In the genomic region with DNA sequence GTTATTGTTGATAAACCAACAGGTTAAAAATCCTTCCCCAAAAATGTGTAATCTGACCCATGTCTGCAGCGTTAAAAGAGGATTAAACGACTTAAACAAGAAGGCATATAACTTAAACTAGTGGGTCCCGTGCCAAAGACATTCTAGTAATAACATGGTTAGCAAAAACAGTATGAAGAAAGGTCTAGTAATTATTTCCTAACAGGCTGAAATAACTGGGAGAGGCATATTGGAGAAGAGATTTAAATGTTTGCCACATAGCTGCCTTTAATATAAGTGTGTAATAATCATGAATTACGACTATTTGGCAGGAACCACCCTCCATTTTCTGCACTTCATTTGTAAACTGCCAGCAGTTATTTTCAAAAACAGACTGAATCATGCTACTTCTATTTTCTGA, we compare ENCODE assay signal across 1 cellular context.
TF ChIP-seq lines count a peak whose summit lies in the region.

No MANE protein-coding gene starts in this region.

TF ChIP-seq in HepG2, 621 proteins besides CTCF, POLR2A, EP300 and RAD21 (continued from another document):
- TF ChIP-seq, protein P1, sequence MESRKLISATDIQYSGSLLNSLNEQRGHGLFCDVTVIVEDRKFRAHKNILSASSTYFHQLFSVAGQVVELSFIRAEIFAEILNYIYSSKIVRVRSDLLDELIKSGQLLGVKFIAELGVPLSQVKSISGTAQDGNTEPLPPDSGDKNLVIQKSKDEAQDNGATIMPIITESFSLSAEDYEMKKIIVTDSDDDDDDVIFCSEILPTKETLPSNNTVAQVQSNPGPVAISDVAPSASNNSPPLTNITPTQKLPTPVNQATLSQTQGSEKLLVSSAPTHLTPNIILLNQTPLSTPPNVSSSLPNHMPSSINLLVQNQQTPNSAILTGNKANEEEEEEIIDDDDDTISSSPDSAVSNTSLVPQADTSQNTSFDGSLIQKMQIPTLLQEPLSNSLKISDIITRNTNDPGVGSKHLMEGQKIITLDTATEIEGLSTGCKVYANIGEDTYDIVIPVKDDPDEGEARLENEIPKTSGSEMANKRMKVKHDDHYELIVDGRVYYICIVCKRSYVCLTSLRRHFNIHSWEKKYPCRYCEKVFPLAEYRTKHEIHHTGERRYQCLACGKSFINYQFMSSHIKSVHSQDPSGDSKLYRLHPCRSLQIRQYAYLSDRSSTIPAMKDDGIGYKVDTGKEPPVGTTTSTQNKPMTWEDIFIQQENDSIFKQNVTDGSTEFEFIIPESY (CRISPR knock-in tag; IDR thresholded peaks at IDR 0.05) = no peak
- no peak for TF ChIP-seq DNMT3B (CRISPR knock-in tag; conservative IDR thresholded peaks at IDR 0.05)
- TF ChIP-seq MTF2 (CRISPR knock-in tag; IDR thresholded peaks at IDR 0.05; ENCODE audit: borderline replicate concordance) = no peak
- no peak for TF ChIP-seq SMARCC2 (IDR thresholded peaks at IDR 0.05)
- no peak for TF ChIP-seq ZNF652 (CRISPR knock-in tag; IDR thresholded peaks at IDR 0.05; ENCODE audit: borderline replicate concordance, low read depth)
- no peak for TF ChIP-seq ZNF564 (CRISPR knock-in tag; IDR thresholded peaks at IDR 0.05)
- no peak for TF ChIP-seq SPEN (CRISPR knock-in tag; IDR thresholded peaks at IDR 0.05; ENCODE audit: low read depth)
- TF ChIP-seq, protein P2, sequence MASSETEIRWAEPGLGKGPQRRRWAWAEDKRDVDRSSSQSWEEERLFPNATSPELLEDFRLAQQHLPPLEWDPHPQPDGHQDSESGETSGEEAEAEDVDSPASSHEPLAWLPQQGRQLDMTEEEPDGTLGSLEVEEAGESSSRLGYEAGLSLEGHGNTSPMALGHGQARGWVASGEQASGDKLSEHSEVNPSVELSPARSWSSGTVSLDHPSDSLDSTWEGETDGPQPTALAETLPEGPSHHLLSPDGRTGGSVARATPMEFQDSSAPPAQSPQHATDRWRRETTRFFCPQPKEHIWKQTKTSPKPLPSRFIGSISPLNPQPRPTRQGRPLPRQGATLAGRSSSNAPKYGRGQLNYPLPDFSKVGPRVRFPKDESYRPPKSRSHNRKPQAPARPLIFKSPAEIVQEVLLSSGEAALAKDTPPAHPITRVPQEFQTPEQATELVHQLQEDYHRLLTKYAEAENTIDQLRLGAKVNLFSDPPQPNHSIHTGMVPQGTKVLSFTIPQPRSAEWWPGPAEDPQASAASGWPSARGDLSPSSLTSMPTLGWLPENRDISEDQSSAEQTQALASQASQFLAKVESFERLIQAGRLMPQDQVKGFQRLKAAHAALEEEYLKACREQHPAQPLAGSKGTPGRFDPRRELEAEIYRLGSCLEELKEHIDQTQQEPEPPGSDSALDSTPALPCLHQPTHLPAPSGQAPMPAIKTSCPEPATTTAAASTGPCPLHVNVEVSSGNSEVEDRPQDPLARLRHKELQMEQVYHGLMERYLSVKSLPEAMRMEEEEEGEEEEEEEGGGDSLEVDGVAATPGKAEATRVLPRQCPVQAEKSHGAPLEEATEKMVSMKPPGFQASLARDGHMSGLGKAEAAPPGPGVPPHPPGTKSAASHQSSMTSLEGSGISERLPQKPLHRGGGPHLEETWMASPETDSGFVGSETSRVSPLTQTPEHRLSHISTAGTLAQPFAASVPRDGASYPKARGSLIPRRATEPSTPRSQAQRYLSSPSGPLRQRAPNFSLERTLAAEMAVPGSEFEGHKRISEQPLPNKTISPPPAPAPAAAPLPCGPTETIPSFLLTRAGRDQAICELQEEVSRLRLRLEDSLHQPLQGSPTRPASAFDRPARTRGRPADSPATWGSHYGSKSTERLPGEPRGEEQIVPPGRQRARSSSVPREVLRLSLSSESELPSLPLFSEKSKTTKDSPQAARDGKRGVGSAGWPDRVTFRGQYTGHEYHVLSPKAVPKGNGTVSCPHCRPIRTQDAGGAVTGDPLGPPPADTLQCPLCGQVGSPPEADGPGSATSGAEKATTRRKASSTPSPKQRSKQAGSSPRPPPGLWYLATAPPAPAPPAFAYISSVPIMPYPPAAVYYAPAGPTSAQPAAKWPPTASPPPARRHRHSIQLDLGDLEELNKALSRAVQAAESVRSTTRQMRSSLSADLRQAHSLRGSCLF (CRISPR knock-in tag; IDR thresholded peaks at IDR 0.05; ENCODE audit: borderline replicate concordance) = no peak
- no peak for TF ChIP-seq KLF9 (CRISPR knock-in tag; IDR thresholded peaks at IDR 0.05; ENCODE audit: low read depth)
